8 cellular contexts compared by ENCODE assay signal in the genomic region with DNA sequence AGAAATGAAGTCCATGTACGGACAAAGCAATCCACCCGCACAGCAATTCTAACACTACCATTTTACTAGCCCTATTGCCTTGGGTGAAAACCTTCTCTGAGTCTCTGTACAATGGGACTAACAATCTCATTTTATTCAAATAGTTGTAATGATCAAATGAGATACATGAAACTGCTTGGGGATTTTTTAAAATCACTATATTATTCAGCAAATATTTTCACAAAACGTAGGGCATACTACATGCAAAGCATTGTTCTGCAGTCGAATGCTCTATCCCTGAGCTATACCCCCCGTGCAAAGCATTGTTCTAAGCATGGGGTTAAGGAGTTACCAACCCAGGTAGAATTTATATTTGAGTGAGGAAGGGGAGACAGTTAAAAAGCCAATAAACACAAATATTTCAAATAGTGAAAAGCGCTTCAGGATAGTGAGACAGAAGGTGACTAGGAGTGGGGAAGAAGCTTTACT. TPM values are rescaled to one million over a fixed set of nuclear protein-coding genes. Genes with fewer than 3 reads are reported as not detected.
A peak's percentile ranks its signal among the peaks of the same experiment; 100 is the strongest.
DNase-seq lines count a peak whose midpoint lies in the region; ATAC-seq and TF ChIP-seq lines count a peak whose summit lies in the region.

No MANE protein-coding gene starts in this region.

- intact Hi-C loops in Right ventricle myocardium inferior (cut with DNase I) (loop anchor here (1.0 to 5.0 kb wide), 3 partner anchors 34 to 82 kb away; partner anchors contain the start of gene ATP5MC2), colonic mucosa (cut with DNase I) (no loop called here)

- H3K27ac ChIP-seq in cardiac muscle cell (peak overlapping the region; percentile 95), Karpas-422 (ENCODE audit: low read length) (peak overlapping the region; percentile 85), colonic mucosa (peak overlapping the region; percentile 67), neutrophil (peak overlapping the region; percentile 88)

- no peaks in the 10 kb centered on the region for H3K9me3 ChIP-seq in cardiac muscle cell (ENCODE audit: low read depth)
- H3K9me3 ChIP-seq in Karpas-422 (ENCODE audit: low read length) = no peaks in the 10 kb centered on the region
- H3K9me3 ChIP-seq in colonic mucosa = no peaks in the 10 kb centered on the region
- no peaks in the 10 kb centered on the region for H3K9me3 ChIP-seq in neutrophil

- no peak for ATAC-seq in Right ventricle myocardium inferior
- no peak for ATAC-seq in HG03342 (IDR thresholded peaks at IDR 0.05; ENCODE audit: unreplicated experiment)

- TF ChIP-seq CTCF in cardiac muscle cell (IDR thresholded peaks at IDR 0.05; ENCODE audit: low read depth, low read length) (no peak), colonic mucosa (IDR thresholded peaks at IDR 0.05) (no peak), neutrophil (IDR thresholded peaks at IDR 0.05) (no peak)

- no peaks in the 10 kb centered on the region for H3K27me3 ChIP-seq in cardiac muscle cell
- H3K27me3 ChIP-seq in Karpas-422 (ENCODE audit: low read length) = no peaks in the 10 kb centered on the region
- H3K27me3 ChIP-seq in colonic mucosa = no peaks in the 10 kb centered on the region
- no peaks in the 10 kb centered on the region for H3K27me3 ChIP-seq in neutrophil

- no peaks in the 10 kb centered on the region for H3K9me2 ChIP-seq in Karpas-422 (replicated peaks; ENCODE audit: insufficient read depth, low read length)

- H3K36me3 ChIP-seq in cardiac muscle cell (no peaks in the 10 kb centered on the region), Karpas-422 (ENCODE audit: insufficient read depth, low read length) (no peaks in the 10 kb centered on the region), colonic mucosa (no peaks in the 10 kb centered on the region), neutrophil (no peaks in the 10 kb centered on the region)

- no peaks in the 10 kb centered on the region for H4K20me1 ChIP-seq in Karpas-422 (ENCODE audit: insufficient read depth, low read depth, low read length)

- DNase-seq in cardiac muscle cell (ENCODE audit: low read depth in 1 of 2, low spot score in 1 of 2) (no peak), Right ventricle myocardium inferior (ENCODE audit: missing footprints) (no peak), Karpas-422 (peak; percentile 68), colonic mucosa (no peak), hippocampal formation (lab: John Stamatoyannopoulos, UW) (no peak), DMS 273 treated with DMSO at 0.1 percent for 48 hours (lab: John Stamatoyannopoulos, UW) (no peak)

- H3K4me3 ChIP-seq in cardiac muscle cell (peak overlapping the region; percentile 53), Karpas-422 (ENCODE audit: low read length) (peak overlapping the region; percentile 82), colonic mucosa (peak overlapping the region; percentile 44), neutrophil (ENCODE audit: low read depth in 1 of 2, low read length in 1 of 2) (peak overlapping the region; percentile 68 to 69)

- peak overlapping the region; percentile 95 for H3K4me2 ChIP-seq in Karpas-422 (ENCODE audit: low read depth, low read length, poor library complexity, severe bottlenecking)

- H3K79me2 ChIP-seq in Karpas-422 (ENCODE audit: low read length) = peaks cover 39% of the 10 kb centered on the region

- peak overlapping the region; percentile 93 for H3K9ac ChIP-seq in Karpas-422 (ENCODE audit: low read length)
- peak overlapping the region in 1 of 2 donors; percentile 92 for H3K9ac ChIP-seq in colonic mucosa (ENCODE audit: low read depth in 2 of 2, low read length in 2 of 2)

- H2AFZ ChIP-seq in Karpas-422 (ENCODE audit: low read length) = 0 out of 2 replicates have a peak overlapping the region, but pooled peaks have one; percentile 3

- H3K4me1 ChIP-seq in cardiac muscle cell (ENCODE audit: low read depth) (peaks cover 26% of the 10 kb centered on the region), Karpas-422 (ENCODE audit: low read length) (peaks cover 39% of the 10 kb centered on the region), colonic mucosa (peaks cover 5% of the 10 kb centered on the region), neutrophil (ENCODE audit: control insufficient read depth in 1 of 2, insufficient read depth in 1 of 2, low read depth in 1 of 2, low read length in 1 of 2) (peaks cover 41% of the 10 kb centered on the region in 2 experiments)

RNA-seq across cellular contexts. Expression of gene ATF7, which starts 0.6 kb away (rescaled TPM):
- total RNA-seq in cardiac muscle cell = 8.7 and 9.1 TPM in 2 replicates
- 13.8 and 17.8 TPM in 2 replicates for polyA plus RNA-seq in cardiac muscle cell
- total RNA-seq in Right ventricle myocardium inferior = 39.8 TPM
- total RNA-seq in Karpas-422 (2014; rRNA removed; shearing (Covaris generic); ENCODE audit: low replicate concordance) = 14.8 and 28.9 TPM in 2 replicates
- total RNA-seq in colonic mucosa = 10 to 100 TPM; 31.1 to 38.5 TPM

RNA-seq across cellular contexts. Expression of gene ATP5MC2, which starts 49.1 kb away (rescaled TPM):
- total RNA-seq in cardiac muscle cell = 703 and 923 TPM in 2 replicates
- polyA plus RNA-seq in cardiac muscle cell = 703 and 802 TPM in 2 replicates
- total RNA-seq in Right ventricle myocardium inferior = 600 TPM
- 718 and 957 TPM in 2 replicates for total RNA-seq in Karpas-422 (2014; rRNA removed; shearing (Covaris generic); ENCODE audit: low replicate concordance)
- 100 to 1,000 TPM; 346 to 392 TPM for total RNA-seq in colonic mucosa
